25 cellular contexts compared by ENCODE assay signal in the genomic region with DNA sequence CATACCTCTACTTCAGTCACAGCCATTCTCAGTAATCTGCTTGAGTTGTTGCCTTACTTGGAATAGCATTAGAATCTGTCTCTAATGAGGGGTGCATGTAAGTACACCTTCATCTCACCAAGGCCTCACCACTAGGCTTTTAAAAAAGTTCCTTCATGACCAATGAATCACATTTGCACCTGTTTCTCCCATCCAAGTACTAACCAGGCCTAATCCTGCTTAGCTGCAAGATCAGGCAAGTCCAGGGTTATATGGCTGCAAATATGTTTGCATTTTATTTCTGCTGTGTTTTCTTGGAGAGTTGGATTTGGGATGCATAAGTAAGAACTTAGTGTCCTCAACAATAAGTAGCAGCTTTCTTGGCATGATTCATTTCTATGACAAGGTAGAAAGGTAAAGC.
"Had no signal": no experiment of that assay in that cellular context is flagged by ENCODE, and none has a peak within 500 bp of the region (broad histone marks: within the 10 kb centered on the region; RNA-seq: fewer than 3 reads in every experiment).

No MANE protein-coding gene starts in this region.

- H3K9me3 Mint-ChIP-seq: activated CD4-positive, alpha-beta memory T cell treated with anti-CD3 and anti-CD28 coated beads for 36 hours; activated CD4-positive, alpha-beta T cell treated with anti-CD3 and anti-CD28 coated beads, Interleukin-2, amount 10 ng/mL, durations not matched to agents 24 days and 14 days; activated naive CD8-positive, alpha-beta T cell treated with anti-CD3 and anti-CD28 coated beads, Interleukin-2, amount 10 ng/mL, durations not matched to agents 7 days and 5 days had no signal

- H3K36me3 Mint-ChIP-seq: activated CD4-positive, alpha-beta memory T cell treated with anti-CD3 and anti-CD28 coated beads for 36 hours; activated CD8-positive, alpha-beta memory T cell treated with anti-CD3 and anti-CD28 coated beads, Interleukin-2, amount 10 ng/mL, durations not matched to agents 7 days and 5 days; activated naive CD4-positive, alpha-beta T cell treated with anti-CD3 and anti-CD28 coated beads, Interleukin-2, amount 10 ng/mL, durations not matched to agents 7 days and 5 days; activated naive CD4-positive, alpha-beta T cell treated with anti-CD3 and anti-CD28 coated beads, Interleukin-2, amount 50 U/mL, for 72 hours; activated naive CD8-positive, alpha-beta T cell treated with anti-CD3 and anti-CD28 coated beads, Interleukin-2, amount 10 ng/mL, durations not matched to agents 7 days and 5 days had no signal

- H3K4me1 Mint-ChIP-seq: activated CD4-positive, alpha-beta T cell treated with anti-CD3 and anti-CD28 coated beads for 36 hours; activated CD4-positive, alpha-beta T cell treated with anti-CD3 and anti-CD28 coated beads, Interleukin-2, amount 10 ng/mL, durations not matched to agents 24 days and 14 days; activated CD8-positive, alpha-beta memory T cell treated with anti-CD3 and anti-CD28 coated beads, Interleukin-2, amount 10 ng/mL, durations not matched to agents 7 days and 5 days; activated naive CD4-positive, alpha-beta T cell treated with anti-CD3 and anti-CD28 coated beads, Interleukin-2, amount 10 ng/mL, durations not matched to agents 7 days and 5 days; activated naive CD8-positive, alpha-beta T cell treated with anti-CD3 and anti-CD28 coated beads, Interleukin-2, amount 10 ng/mL, durations not matched to agents 7 days and 5 days had no signal

- H3K4me3 Mint-ChIP-seq: activated CD4-positive, alpha-beta memory T cell treated with anti-CD3 and anti-CD28 coated beads for 36 hours; activated CD4-positive, alpha-beta T cell treated with anti-CD3 and anti-CD28 coated beads for 36 hours; activated CD4-positive, alpha-beta T cell treated with anti-CD3 and anti-CD28 coated beads, Interleukin-2, amount 10 ng/mL, durations not matched to agents 24 days and 14 days; activated CD8-positive, alpha-beta memory T cell treated with anti-CD3 and anti-CD28 coated beads, Interleukin-2, amount 10 ng/mL, durations not matched to agents 7 days and 5 days; activated CD8-positive, alpha-beta T cell treated with anti-CD3 and anti-CD28 coated beads, Interleukin-2, amount 10 ng/mL, durations not matched to agents 7 days and 5 days; activated naive CD4-positive, alpha-beta T cell treated with anti-CD3 and anti-CD28 coated beads, Interleukin-2, amount 10 ng/mL, durations not matched to agents 7 days and 5 days; activated naive CD8-positive, alpha-beta T cell treated with anti-CD3 and anti-CD28 coated beads, Interleukin-2, amount 10 ng/mL, durations not matched to agents 7 days and 5 days; activated T-cell treated with anti-CD3 and anti-CD28 coated beads, Interleukin-2, amount 50 U/mL, for 72 hours; brain had no signal

- H3K27me3 Mint-ChIP-seq: activated CD4-positive, alpha-beta memory T cell treated with anti-CD3 and anti-CD28 coated beads for 36 hours; activated CD4-positive, alpha-beta T cell treated with anti-CD3 and anti-CD28 coated beads, Interleukin-2, amount 10 ng/mL, durations not matched to agents 24 days and 14 days; activated CD8-positive, alpha-beta memory T cell treated with anti-CD3 and anti-CD28 coated beads, Interleukin-2, amount 10 ng/mL, durations not matched to agents 7 days and 5 days; activated naive CD8-positive, alpha-beta T cell treated with anti-CD3 and anti-CD28 coated beads, Interleukin-2, amount 10 ng/mL, durations not matched to agents 7 days and 5 days; brain had no signal

- H3K27ac Mint-ChIP-seq: activated CD4-positive, alpha-beta memory T cell treated with anti-CD3 and anti-CD28 coated beads for 36 hours; activated CD4-positive, alpha-beta T cell treated with anti-CD3 and anti-CD28 coated beads for 36 hours; activated CD4-positive, alpha-beta T cell treated with anti-CD3 and anti-CD28 coated beads, Interleukin-2, amount 10 ng/mL, durations not matched to agents 24 days and 14 days; activated CD8-positive, alpha-beta memory T cell treated with anti-CD3 and anti-CD28 coated beads, Interleukin-2, amount 10 ng/mL, durations not matched to agents 7 days and 5 days; activated CD8-positive, alpha-beta T cell treated with anti-CD3 and anti-CD28 coated beads, Interleukin-2, amount 10 ng/mL, durations not matched to agents 7 days and 5 days; activated naive CD4-positive, alpha-beta T cell treated with anti-CD3 and anti-CD28 coated beads, Interleukin-2, amount 10 ng/mL, durations not matched to agents 7 days and 5 days; activated naive CD4-positive, alpha-beta T cell treated with anti-CD3 and anti-CD28 coated beads, Interleukin-2, amount 50 U/mL, for 72 hours; activated naive CD8-positive, alpha-beta T cell treated with anti-CD3 and anti-CD28 coated beads, Interleukin-2, amount 10 ng/mL, durations not matched to agents 7 days and 5 days; activated T-cell treated with anti-CD3 and anti-CD28 coated beads, Interleukin-2, amount 50 U/mL, for 72 hours; brain had no signal

- H3K4me3 ChIP-seq: ascending aorta, colonic mucosa, esophagus muscularis mucosa, gastroesophageal sphincter, heart right ventricle had no signal

- DNase-seq: activated CD4-positive, alpha-beta memory T cell treated with anti-CD3 and anti-CD28 coated beads for 36 hours; activated CD4-positive, alpha-beta T cell treated with anti-CD3 and anti-CD28 coated beads for 36 hours; activated CD4-positive, alpha-beta T cell treated with anti-CD3 and anti-CD28 coated beads, Interleukin-2, amount 10 ng/mL, durations not matched to agents 24 days and 14 days; activated CD4-positive, CD25-positive, alpha-beta regulatory T cell; activated CD4-positive, CD25-positive, alpha-beta regulatory T cell treated with anti-CD3 and anti-CD28 coated beads, Interleukin-2, amount 50 U/mL, for 72 hours; activated CD8-positive, alpha-beta memory T cell treated with anti-CD3 and anti-CD28 coated beads, Interleukin-2, amount 10 ng/mL, durations not matched to agents 7 days and 5 days; activated CD8-positive, alpha-beta memory T cell treated with anti-CD3 and anti-CD28 coated beads, Interleukin-2, amount 50 U/mL, for 4 hours; activated CD8-positive, alpha-beta T cell treated with anti-CD3 and anti-CD28 coated beads, Interleukin-2, amount 10 ng/mL, durations not matched to agents 7 days and 5 days; activated gamma-delta T cell; activated naive CD4-positive, alpha-beta T cell; activated naive CD4-positive, alpha-beta T cell treated with anti-CD3 and anti-CD28 coated beads, Interleukin-2, amount 10 ng/mL, durations not matched to agents 7 days and 5 days; activated naive CD8-positive, alpha-beta T cell treated with anti-CD3 and anti-CD28 coated beads, Interleukin-2, amount 10 ng/mL, durations not matched to agents 7 days and 5 days; activated T-cell treated with anti-CD3 and anti-CD28 coated beads, Interleukin-2, amount 50 U/mL, for 1 hour; activated T-cell treated with anti-CD3 and anti-CD28 coated beads, Interleukin-2, amount 50 U/mL, for 72 hours; caudate nucleus; colonic mucosa; effector CD8-positive, alpha-beta T cell; foreskin melanocyte; heart right ventricle; T-helper 2 cell had no signal
